1 cellular context compared by ENCODE assay signal in genomic region chr14:103867020-103867419, GRCh38.
TF ChIP-seq lines count a peak whose summit lies in the region.

No MANE protein-coding gene starts in this region.

TF ChIP-seq in HepG2, 621 proteins besides CTCF, POLR2A, EP300 and RAD21:
- TF ChIP-seq MXI1 (IDR thresholded peaks at IDR 0.05; ENCODE audit: borderline replicate concordance, low read depth, low read length) (no peak), NFKBIZ (CRISPR knock-in tag; IDR thresholded peaks at IDR 0.05) (no peak), RFX5 (IDR thresholded peaks at IDR 0.05; ENCODE audit: low read depth, low read length) (no peak), HDAC1 (CRISPR knock-in tag; IDR thresholded peaks at IDR 0.05) (no peak), KLF12 (CRISPR knock-in tag; IDR thresholded peaks at IDR 0.05; ENCODE audit: borderline replicate concordance) (no peak), TAF15 (IDR thresholded peaks at IDR 0.05; ENCODE audit: low read depth, low read length, poor library complexity, severe bottlenecking) (no peak), MED8 (CRISPR knock-in tag; IDR thresholded peaks at IDR 0.05; ENCODE audit: insufficient replicate concordance) (no peak), SETDB1 (CRISPR knock-in tag; IDR thresholded peaks at IDR 0.05; ENCODE audit: borderline replicate concordance) (no peak)
